Comparison of ENCODE assay signal across 20 cellular contexts in the genomic region with DNA sequence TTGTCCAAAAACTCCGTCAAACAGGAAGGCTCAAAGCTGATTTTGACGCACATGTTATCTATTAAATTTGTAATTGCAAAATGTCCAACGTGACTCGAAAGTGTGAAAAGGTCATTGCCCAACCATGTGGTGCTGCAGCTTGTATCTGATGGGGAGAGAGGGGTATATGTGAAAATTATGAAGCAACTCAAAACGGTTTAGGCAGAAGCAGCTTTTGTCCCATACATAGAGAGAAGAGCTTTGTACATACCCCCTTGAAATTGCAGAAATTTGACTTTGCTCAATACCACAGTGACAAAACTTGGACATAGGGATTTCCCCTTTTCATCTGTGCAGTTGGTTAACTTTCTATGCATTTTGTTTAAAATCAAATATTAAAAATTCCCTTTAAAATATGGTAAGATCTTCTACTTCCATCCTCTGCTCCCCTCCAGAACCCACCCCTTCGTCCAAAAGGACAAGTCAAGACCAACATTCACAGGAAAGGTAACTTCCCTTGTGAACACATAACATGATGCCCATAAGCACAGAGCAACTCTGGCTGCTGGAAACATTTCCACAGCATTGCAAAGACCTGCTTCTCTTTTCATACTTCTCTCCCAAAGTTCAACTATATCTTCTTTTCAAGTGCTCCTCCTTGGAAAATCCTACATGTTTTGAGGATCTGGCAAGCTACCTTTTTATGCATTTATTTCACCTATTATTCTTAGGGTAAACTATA.
DNase-seq lines count a peak whose midpoint lies in the region; ATAC-seq and TF ChIP-seq lines count a peak whose summit lies in the region.
"Had no signal": no experiment of that assay in that cellular context is flagged by ENCODE, and none has a peak within 500 bp of the region (broad histone marks: within the 10 kb centered on the region; RNA-seq: fewer than 3 reads in every experiment).

No MANE protein-coding gene starts in this region.

- H3K9me3 ChIP-seq in left ventricle myocardium inferior (replicated peaks): no peaks in the 10 kb centered on the region
- no peaks in the 10 kb centered on the region for H3K9me3 ChIP-seq in upper lobe of right lung
- H3K9me3 ChIP-seq: A549, BLaER1, gastrocnemius medialis, transverse colon had no signal

- ATAC-seq in left ventricle myocardium superior (peak; percentile 30), upper lobe of right lung (peak; percentile 87), GM21619 (IDR thresholded peaks at IDR 0.05; ENCODE audit: unreplicated experiment) (no peak), GM21528 (IDR thresholded peaks at IDR 0.05; ENCODE audit: low FRiP score, unreplicated experiment) (no peak)
- ATAC-seq: A549, gastrocnemius medialis had no signal

- DNase-seq in left ventricle myocardium superior: no peak
- no peak for DNase-seq in left ventricle myocardium inferior
- peak; percentile 88 for DNase-seq in SIG-M5 (lab: John Stamatoyannopoulos, UW)
- peak; percentile 56 to 72 for DNase-seq in foreskin fibroblast
- no peak for DNase-seq in upper lobe of right lung
- DNase-seq in activated CD4-positive, alpha-beta T cell treated with anti-CD3 and anti-CD28 coated beads for 1 hour: no peak
- DNase-seq: activated CD4-positive, alpha-beta T cell treated with anti-CD3 and anti-CD28 coated beads for 48 hours; Calu3; dorsolateral prefrontal cortex; gastrocnemius medialis; kidney; mesendoderm; NCI-H1436 treated with DMSO at 0.1 percent for 48 hours; NCI-H2171; Right ventricle myocardium superior; transverse colon had no signal

- H3K4me1 ChIP-seq in left ventricle myocardium inferior: no peaks in the 10 kb centered on the region
- peaks cover 3% of the 10 kb centered on the region for H3K4me1 ChIP-seq in upper lobe of right lung
- H3K4me1 ChIP-seq: A549, BLaER1, gastrocnemius medialis, transverse colon had no signal

- no peak for TF ChIP-seq CTCF in left ventricle myocardium inferior (IDR thresholded peaks at IDR 0.05; ENCODE audit: borderline replicate concordance)
- TF ChIP-seq CTCF in foreskin fibroblast (IDR thresholded peaks at IDR 0.05; ENCODE audit: low read depth, low read length): no peak
- no peak for TF ChIP-seq CTCF in upper lobe of right lung (IDR thresholded peaks at IDR 0.05)

- H3K4me3 ChIP-seq in left ventricle myocardium inferior (no peak overlapping the region), foreskin fibroblast (ENCODE audit: low read depth in 1 of 2, low read length in 2 of 2) (no peak overlapping the region), upper lobe of right lung (no peak overlapping the region)
- H3K4me3 ChIP-seq: A549, BLaER1, dorsolateral prefrontal cortex, gastrocnemius medialis, transverse colon had no signal

- H3K27me3 ChIP-seq in left ventricle myocardium inferior (ENCODE audit: low read depth): no peaks in the 10 kb centered on the region
- H3K27me3 ChIP-seq in upper lobe of right lung: no peaks in the 10 kb centered on the region
- H3K27me3 ChIP-seq: BLaER1, gastrocnemius medialis, transverse colon had no signal

- intact Hi-C loops in left ventricle myocardium superior (cut with micrococcal nuclease): no loop called here
- intact Hi-C loops in left ventricle myocardium inferior (cut with micrococcal nuclease): no loop called here
- intact Hi-C loops in upper lobe of right lung (cut with DNase I): no loop called here

- H3K36me3 ChIP-seq in left ventricle myocardium inferior (no peaks in the 10 kb centered on the region), upper lobe of right lung (no peaks in the 10 kb centered on the region)
- H3K36me3 ChIP-seq: BLaER1, gastrocnemius medialis, transverse colon had no signal

- H3K27ac ChIP-seq in left ventricle myocardium inferior (replicated peaks): no peak overlapping the region
- H3K27ac ChIP-seq in upper lobe of right lung: no peak overlapping the region
- H3K27ac ChIP-seq: A549, BLaER1, dorsolateral prefrontal cortex, gastrocnemius medialis, transverse colon had no signal

Comparison
In these comparisons a context has a peak if more than half of its experiments do, and no peak if none do; other contexts are left out.
1. ATAC-seq: peak in left ventricle myocardium superior (single experiment) and upper lobe of right lung (single experiment); none in GM21619 (single experiment) and GM21528 (single experiment).
2. DNase-seq: peak in SIG-M5 (single experiment) and foreskin fibroblast (2 of 2); none in left ventricle myocardium superior (single experiment), left ventricle myocardium inferior (single experiment), upper lobe of right lung (single experiment) and activated CD4-positive, alpha-beta T cell treated with anti-CD3 and anti-CD28 coated beads for 1 hour (single experiment).